In genomic region chr5:115549154-115549553, GRCh38 we compare ENCODE assay signal across 9 cellular contexts. TPM values are rescaled to one million over a fixed set of nuclear protein-coding genes. Genes with fewer than 3 reads are reported as not detected.
DNase-seq lines count a peak whose midpoint lies in the region; ATAC-seq and TF ChIP-seq lines count a peak whose summit lies in the region.
"Had no signal": no experiment of that assay in that cellular context is flagged by ENCODE, and none has a peak within 500 bp of the region (broad histone marks: within the 10 kb centered on the region; RNA-seq: fewer than 3 reads in every experiment).

No MANE protein-coding gene starts in this region.

- no peak for TF ChIP-seq EP300 in SK-N-SH (IDR thresholded peaks at IDR 0.05; ENCODE audit: borderline replicate concordance in 1 of 2, low read depth in 1 of 2, low read length in 1 of 2)

- intact Hi-C loops in ascending aorta (cut with DNase I), result loop anchor here (10.0 kb wide), 3 partner anchors 166 to 536 kb away; partner anchors contain the start of gene COMMD10

- no peak overlapping the region for H3K27ac Mint-ChIP-seq in progenitor cell of endocrine pancreas
- H3K27ac Mint-ChIP-seq: activated T-cell treated with anti-CD3 and anti-CD28 coated beads, Interleukin-2, amount 50 U/mL, for 24 hours had no signal

- H3K4me3 Mint-ChIP-seq in progenitor cell of endocrine pancreas (ENCODE audit: low read depth), result no peak overlapping the region
- H3K4me3 Mint-ChIP-seq: activated T-cell treated with anti-CD3 and anti-CD28 coated beads, Interleukin-2, amount 50 U/mL, for 24 hours had no signal

- no peaks in the 10 kb centered on the region for H3K9me2 ChIP-seq in SK-N-SH

- no peak overlapping the region for H2AFZ ChIP-seq in SK-N-SH (ENCODE audit: low read depth)

- H3K4me3 ChIP-seq in SK-N-SH (ENCODE audit: low read depth in 2 of 2, low read length in 1 of 2) (no peak overlapping the region), astrocyte of the cerebellum (ENCODE audit: low read depth, low read length) (no peak overlapping the region), ascending aorta (no peak overlapping the region)

- H3F3A ChIP-seq in SK-N-SH (replicated peaks; ENCODE audit: insufficient read depth), result no peaks in the 10 kb centered on the region

- POLR2A ChIA-PET in SK-N-SH (lab: Yijun Ruan, JAX), result no interaction called here

- 100% methylated on average over 3 of the region's 3 CpGs for WGBS in SK-N-SH (ENCODE audit: low lambda C conversion rate)

- CTCF ChIA-PET in SK-N-SH (lab: Yijun Ruan, JAX), result no interaction called here

- H3K9me3 ChIP-seq in SK-N-SH (peaks cover 10% of the 10 kb centered on the region), ascending aorta (peaks cover 0 to 3% of the 10 kb centered on the region in 2 donors)

- H3K27me3 ChIP-seq in SK-N-SH (ENCODE audit: insufficient read depth), result no peaks in the 10 kb centered on the region
- H3K27me3 ChIP-seq in ascending aorta, result no peaks in the 10 kb centered on the region

- H3K4me2 ChIP-seq in SK-N-SH, result no peak overlapping the region

- in situ Hi-C loops in astrocyte of the cerebellum (cut with HindIII; ENCODE audit: low sequenced_read_pairs), result no loop called here

- peaks cover 4% of the 10 kb centered on the region for H3K4me1 Mint-ChIP-seq in progenitor cell of endocrine pancreas (ENCODE audit: low read depth)

- no peaks in the 10 kb centered on the region for H3K36me3 Mint-ChIP-seq in progenitor cell of endocrine pancreas (ENCODE audit: insufficient read depth)

- no peaks in the 10 kb centered on the region for H3K9me3 Mint-ChIP-seq in progenitor cell of endocrine pancreas (ENCODE audit: low read depth)

- DNase-seq in SK-N-SH (no peak), HT1080 (ENCODE audit: low read depth) (peak; percentile 61), astrocyte of the cerebellum (ENCODE audit: low read depth) (no peak), progenitor cell of endocrine pancreas (ENCODE audit: low spot score, unreplicated experiment) (no peak), NCI-H187 treated with DMSO at 0.1 percent for 48 hours (lab: John Stamatoyannopoulos, UW) (no peak), SKM-1 (lab: John Stamatoyannopoulos, UW; ENCODE audit: unreplicated experiment) (no peak), ascending aorta (ENCODE audit: low spot score in 2 of 2) (no peak)
- DNase-seq: activated T-cell treated with anti-CD3 and anti-CD28 coated beads, Interleukin-2, amount 50 U/mL, for 24 hours had no signal

- peaks cover 8% of the 10 kb centered on the region for H3K27me3 Mint-ChIP-seq in progenitor cell of endocrine pancreas
- H3K27me3 Mint-ChIP-seq: activated T-cell treated with anti-CD3 and anti-CD28 coated beads, Interleukin-2, amount 50 U/mL, for 24 hours had no signal

- no peak overlapping the region for H3K9ac ChIP-seq in SK-N-SH

- no peaks in the 10 kb centered on the region for H3K4me1 ChIP-seq in SK-N-SH (ENCODE audit: control insufficient read depth in 1 of 2, insufficient read depth in 2 of 2, low read depth in 1 of 2, low read length in 1 of 2)
- H3K4me1 ChIP-seq in ascending aorta, result no peaks in the 10 kb centered on the region

- peak; percentile 58 for TF ChIP-seq RAD21 in SK-N-SH (IDR thresholded peaks at IDR 0.05; ENCODE audit: low read length)

- H3K79me2 ChIP-seq in SK-N-SH (ENCODE audit: insufficient read depth), result peaks cover 3% of the 10 kb centered on the region; the same call in 1 of the 2 replicates

- no peak for ATAC-seq in SK-N-SH treated with all-trans-retinoic acid at 6 μM for 48 hours

- H3K36me3 ChIP-seq in SK-N-SH (replicated peaks in 1 of 2; ENCODE audit: control insufficient read depth in 1 of 2, insufficient read depth in 2 of 2, low read length in 1 of 2) (no peaks in the 10 kb centered on the region), ascending aorta (no peaks in the 10 kb centered on the region)

- TF ChIP-seq CTCF in SK-N-SH (IDR thresholded peaks at IDR 0.05) (peak; percentile 41), astrocyte of the cerebellum (IDR thresholded peaks at IDR 0.05; ENCODE audit: low read depth, low read length, missing control alignments) (peak; percentile 37), progenitor cell of endocrine pancreas (IDR thresholded peaks at IDR 0.05; ENCODE audit: unreplicated experiment) (peak; percentile 41), ascending aorta (IDR thresholded peaks at IDR 0.05) (no peak)

- no peaks in the 10 kb centered on the region for H4K20me1 ChIP-seq in SK-N-SH (ENCODE audit: insufficient read depth)

- H3K27ac ChIP-seq in SK-N-SH (ENCODE audit: low read depth in 2 of 2, low read length in 1 of 2), result no peak overlapping the region
- no peak overlapping the region for H3K27ac ChIP-seq in ascending aorta

TF ChIP-seq in SK-N-SH, 30 proteins besides CTCF, POLR2A, EP300 and RAD21:
- TF ChIP-seq SMC3 (IDR thresholded peaks at IDR 0.05; ENCODE audit: low read depth, low read length) (0 out of 2 replicates have a peak, but pooled peaks have one; percentile 10), MAX (IDR thresholded peaks at IDR 0.05; ENCODE audit: low read depth) (no peak)
- TF ChIP-seq, protein P1, sequence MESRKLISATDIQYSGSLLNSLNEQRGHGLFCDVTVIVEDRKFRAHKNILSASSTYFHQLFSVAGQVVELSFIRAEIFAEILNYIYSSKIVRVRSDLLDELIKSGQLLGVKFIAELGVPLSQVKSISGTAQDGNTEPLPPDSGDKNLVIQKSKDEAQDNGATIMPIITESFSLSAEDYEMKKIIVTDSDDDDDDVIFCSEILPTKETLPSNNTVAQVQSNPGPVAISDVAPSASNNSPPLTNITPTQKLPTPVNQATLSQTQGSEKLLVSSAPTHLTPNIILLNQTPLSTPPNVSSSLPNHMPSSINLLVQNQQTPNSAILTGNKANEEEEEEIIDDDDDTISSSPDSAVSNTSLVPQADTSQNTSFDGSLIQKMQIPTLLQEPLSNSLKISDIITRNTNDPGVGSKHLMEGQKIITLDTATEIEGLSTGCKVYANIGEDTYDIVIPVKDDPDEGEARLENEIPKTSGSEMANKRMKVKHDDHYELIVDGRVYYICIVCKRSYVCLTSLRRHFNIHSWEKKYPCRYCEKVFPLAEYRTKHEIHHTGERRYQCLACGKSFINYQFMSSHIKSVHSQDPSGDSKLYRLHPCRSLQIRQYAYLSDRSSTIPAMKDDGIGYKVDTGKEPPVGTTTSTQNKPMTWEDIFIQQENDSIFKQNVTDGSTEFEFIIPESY (IDR thresholded peaks at IDR 0.05; ENCODE audit: borderline replicate concordance, low read depth), result no peak

TF ChIP-seq in SK-N-SH treated with all-trans-retinoic acid at 6 μM for 48 hours, 23 proteins besides CTCF, POLR2A, EP300 and RAD21 (continues in another document):
- TF ChIP-seq ZFP30 (CRISPR knock-in tag; IDR thresholded peaks at IDR 0.05), result no peak
- TF ChIP-seq ZFP3 (CRISPR knock-in tag; IDR thresholded peaks at IDR 0.05), result no peak
- TF ChIP-seq, protein P2, sequence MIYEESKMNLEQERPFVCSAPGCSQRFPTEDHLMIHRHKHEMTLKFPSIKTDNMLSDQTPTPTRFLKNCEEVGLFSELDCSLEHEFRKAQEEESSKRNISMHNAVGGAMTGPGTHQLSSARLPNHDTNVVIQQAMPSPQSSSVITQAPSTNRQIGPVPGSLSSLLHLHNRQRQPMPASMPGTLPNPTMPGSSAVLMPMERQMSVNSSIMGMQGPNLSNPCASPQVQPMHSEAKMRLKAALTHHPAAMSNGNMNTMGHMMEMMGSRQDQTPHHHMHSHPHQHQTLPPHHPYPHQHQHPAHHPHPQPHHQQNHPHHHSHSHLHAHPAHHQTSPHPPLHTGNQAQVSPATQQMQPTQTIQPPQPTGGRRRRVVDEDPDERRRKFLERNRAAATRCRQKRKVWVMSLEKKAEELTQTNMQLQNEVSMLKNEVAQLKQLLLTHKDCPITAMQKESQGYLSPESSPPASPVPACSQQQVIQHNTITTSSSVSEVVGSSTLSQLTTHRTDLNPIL (CRISPR knock-in tag; IDR thresholded peaks at IDR 0.05; ENCODE audit: low read depth), result no peak
- no peak for TF ChIP-seq CSDC2 (CRISPR knock-in tag; IDR thresholded peaks at IDR 0.05)
- no peak for TF ChIP-seq TSHZ2 (CRISPR knock-in tag; IDR thresholded peaks at IDR 0.05)
- no peak for TF ChIP-seq PPARA (CRISPR knock-in tag; IDR thresholded peaks at IDR 0.05; ENCODE audit: borderline replicate concordance)
- TF ChIP-seq GLIS3 (CRISPR knock-in tag; IDR thresholded peaks at IDR 0.05), result no peak

RNA-seq across cellular contexts. Expression of gene FEM1C, which starts 4.6 kb away (rescaled TPM):
- 2.8 and 3.9 TPM in 2 replicates for polyA plus RNA-seq in SK-N-SH (2012; rRNA removed)
- 3.6 and 4.3 TPM in 2 replicates for polyA plus RNA-seq in SK-N-SH (2012; cell fraction: cytosol; rRNA removed)
- 2.9 and 6.4 TPM in 2 replicates for polyA plus RNA-seq in SK-N-SH (2012; cell fraction: nucleus; rRNA removed)
- total RNA-seq in HT1080 (2014; rRNA removed; shearing (Covaris generic)), result 8.1 and 12.9 TPM in 2 replicates
- 11.7 and 15.9 TPM in 2 replicates for polyA plus RNA-seq in HT1080 (2015; cell fraction: cytosol; rRNA removed)
- polyA plus RNA-seq in HT1080 (2015; cell fraction: nucleus; rRNA removed), result 19.4 and 22.0 TPM in 2 replicates
- total RNA-seq in progenitor cell of endocrine pancreas (18.1 and 18.4 TPM in 2 replicates), ascending aorta (11.1 TPM)

RNA-seq across cellular contexts. Expression of gene TICAM2, which starts 53.1 kb away (rescaled TPM):
- not detected in 2 replicates for polyA plus RNA-seq in SK-N-SH (2012; rRNA removed)
- 0.01 TPM in 2 replicates for polyA plus RNA-seq in SK-N-SH (2012; cell fraction: cytosol; rRNA removed)
- not detected in 2 replicates for polyA plus RNA-seq in SK-N-SH (2012; cell fraction: nucleus; rRNA removed)
- total RNA-seq in HT1080 (2014; rRNA removed; shearing (Covaris generic)), result 2.4 and 2.7 TPM in 2 replicates
- polyA plus RNA-seq in HT1080 (2015; cell fraction: cytosol; rRNA removed), result 1.7 and 1.8 TPM in 2 replicates
- 1.5 and 1.7 TPM in 2 replicates for polyA plus RNA-seq in HT1080 (2015; cell fraction: nucleus; rRNA removed)
- total RNA-seq in progenitor cell of endocrine pancreas, result 0.36 and 1.1 TPM in 2 replicates
- 0.53 TPM for total RNA-seq in ascending aorta

Comparison
In these comparisons a context has a peak if more than half of its experiments do, and no peak if none do; other contexts are left out.
1. CTCF ChIP-seq: peak in SK-N-SH (single experiment), astrocyte of the cerebellum (single experiment) and progenitor cell of endocrine pancreas (single experiment); none in ascending aorta (0 of 3).